8 cellular contexts compared by ENCODE assay signal in the genomic region with DNA sequence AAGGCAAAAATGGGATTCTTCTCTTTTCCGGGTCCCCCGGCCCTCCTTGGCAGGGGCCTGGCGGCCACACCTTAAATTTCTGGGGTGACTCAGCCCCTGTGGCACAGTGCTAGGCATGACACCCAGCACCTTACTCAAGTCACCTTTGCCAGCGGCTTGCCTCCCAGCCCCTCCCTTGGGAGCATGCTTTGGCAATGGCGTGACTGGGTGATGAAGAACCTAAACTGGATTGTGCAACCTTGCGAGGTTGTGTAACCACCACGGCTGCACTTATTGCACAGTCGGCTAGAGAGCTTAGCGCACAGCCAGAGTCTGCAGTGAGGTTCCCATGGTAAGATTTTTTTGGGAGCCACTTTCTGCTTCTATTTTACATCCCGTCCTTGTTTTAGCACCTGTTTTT. TPM values are rescaled to one million over a fixed set of nuclear protein-coding genes. Genes with fewer than 3 reads are reported as not detected.
DNase-seq lines count a peak whose midpoint lies in the region; ATAC-seq and TF ChIP-seq lines count a peak whose summit lies in the region.

No MANE protein-coding gene starts in this region.

- no peaks in the 10 kb centered on the region for H3K9me3 Mint-ChIP-seq in activated naive CD4-positive, alpha-beta T cell treated with anti-CD3 and anti-CD28 coated beads for 36 hours

- POLR2A ChIA-PET in SK-N-SH (lab: Yijun Ruan, JAX): interaction anchor here (0.6 to 0.9 kb wide), 3 partner anchors 10 to 54 kb away, joined by 3 read pairs; no protein-coding TSS in a partner anchor

- no peak overlapping the region for H3K9ac ChIP-seq in SK-N-SH

- no peaks in the 10 kb centered on the region for H3K9me2 ChIP-seq in SK-N-SH

- no peak for TF ChIP-seq RAD21 in SK-N-SH (IDR thresholded peaks at IDR 0.05; ENCODE audit: low read length)

- no peak overlapping the region for H3K4me2 ChIP-seq in SK-N-SH

- intact Hi-C loops in activated naive CD4-positive, alpha-beta T cell treated with anti-CD3 and anti-CD28 coated beads for 36 hours (cut with micrococcal nuclease): no loop called here

- no peaks in the 10 kb centered on the region for H3K4me1 Mint-ChIP-seq in activated naive CD4-positive, alpha-beta T cell treated with anti-CD3 and anti-CD28 coated beads for 36 hours (ENCODE audit: low read depth)
- H3K4me1 Mint-ChIP-seq in T-helper 17 cell: no peaks in the 10 kb centered on the region

- no peak overlapping the region for H3K27ac ChIP-seq in SK-N-SH (ENCODE audit: low read depth in 2 of 2, low read length in 1 of 2)
- no peak overlapping the region for H3K27ac ChIP-seq in lung (ENCODE audit: low read depth in 1 of 2, low read length in 1 of 2)

- no peak for DNase-seq in SK-N-SH
- DNase-seq in cardiac fibroblast (ENCODE audit: low read depth in 2 of 2): peak; percentile 79 to 92
- DNase-seq in lung (ENCODE audit: low spot score): peak; percentile 87
- no peak for DNase-seq in NCI-H1694 treated with DMSO at 0.1 percent for 48 hours (lab: John Stamatoyannopoulos, UW)
- no peak for DNase-seq in activated CD8-positive, alpha-beta memory T cell treated with anti-CD3 and anti-CD28 coated beads, Interleukin-2, amount 50 U/mL, for 4 hours
- no peak for DNase-seq in activated naive CD4-positive, alpha-beta T cell treated with anti-CD3 and anti-CD28 coated beads for 36 hours
- DNase-seq in T-helper 17 cell: no peak

- H3K4me1 ChIP-seq in SK-N-SH (ENCODE audit: control insufficient read depth in 1 of 2, insufficient read depth in 2 of 2, low read depth in 1 of 2, low read length in 1 of 2) (peaks cover 0 to 8% of the 10 kb centered on the region in 2 experiments; a peak in 2 of 4 replicates), lung (ENCODE audit: control insufficient read depth in 2 of 2, insufficient read depth in 2 of 2, low read length in 2 of 2) (peaks cover 0 to 2% of the 10 kb centered on the region in 2 donors)

- H3K36me3 ChIP-seq in SK-N-SH (replicated peaks in 1 of 2; ENCODE audit: control insufficient read depth in 1 of 2, insufficient read depth in 2 of 2, low read length in 1 of 2): no peaks in the 10 kb centered on the region
- H3K36me3 ChIP-seq in lung (ENCODE audit: control insufficient read depth in 2 of 2, insufficient read depth in 2 of 2, low read length in 2 of 2): no peaks in the 10 kb centered on the region

- H3K9me3 ChIP-seq in SK-N-SH (no peaks in the 10 kb centered on the region), lung (ENCODE audit: control insufficient read depth in 2 of 2, insufficient read depth in 1 of 2, low read length in 1 of 2) (peaks cover 0 to 4% of the 10 kb centered on the region in 2 donors), T-helper 17 cell (ENCODE audit: control insufficient read depth, low read length, poor library complexity, severe bottlenecking) (no peaks in the 10 kb centered on the region)

- no peak overlapping the region for H3K4me3 Mint-ChIP-seq in activated naive CD4-positive, alpha-beta T cell treated with anti-CD3 and anti-CD28 coated beads for 36 hours
- no peak overlapping the region for H3K4me3 Mint-ChIP-seq in T-helper 17 cell

- H3K27me3 Mint-ChIP-seq in activated naive CD4-positive, alpha-beta T cell treated with anti-CD3 and anti-CD28 coated beads for 36 hours (ENCODE audit: low read depth): peaks cover 16% of the 10 kb centered on the region
- H3K27me3 Mint-ChIP-seq in T-helper 17 cell: peaks cover 27% of the 10 kb centered on the region

- ATAC-seq in SK-N-SH treated with all-trans-retinoic acid at 6 μM for 48 hours (peak; percentile 25; the same call in 2 of the 3 replicates), lung (ENCODE audit: insufficient read depth, low FRiP score) (peak; percentile 76), T-helper 17 cell (no peak)

- H3F3A ChIP-seq in SK-N-SH (replicated peaks; ENCODE audit: insufficient read depth): no peaks in the 10 kb centered on the region

- H3K4me3 ChIP-seq in SK-N-SH (ENCODE audit: low read depth in 2 of 2, low read length in 1 of 2): no peak overlapping the region
- H3K4me3 ChIP-seq in cardiac fibroblast (replicated peaks in 1 of 2; ENCODE audit: low read depth in 2 of 2, low read length in 2 of 2): no peak overlapping the region
- no peak overlapping the region for H3K4me3 ChIP-seq in lung

- no peaks in the 10 kb centered on the region for H4K20me1 ChIP-seq in SK-N-SH (ENCODE audit: insufficient read depth)

- WGBS in SK-N-SH (ENCODE audit: low lambda C conversion rate): 81% methylated on average over 10 of the region's 10 CpGs
- WGBS in lung, 2 donors: 22 to 39% methylated on average over 10 of the region's 10 CpGs

- no peaks in the 10 kb centered on the region for H3K36me3 Mint-ChIP-seq in activated naive CD4-positive, alpha-beta T cell treated with anti-CD3 and anti-CD28 coated beads for 36 hours (ENCODE audit: low read depth)
- H3K36me3 Mint-ChIP-seq in T-helper 17 cell (ENCODE audit: low read depth): no peaks in the 10 kb centered on the region

- no peak overlapping the region for H3K27ac Mint-ChIP-seq in activated naive CD4-positive, alpha-beta T cell treated with anti-CD3 and anti-CD28 coated beads for 36 hours
- no peak overlapping the region for H3K27ac Mint-ChIP-seq in T-helper 17 cell

- CTCF ChIA-PET in SK-N-SH (lab: Yijun Ruan, JAX): interaction anchor here (1.1 to 2.5 kb wide), 5 partner anchors 42 to 204 kb away, joined by 3 to 9 read pairs (median 4); no protein-coding TSS in a partner anchor
- CTCF ChIA-PET in activated naive CD4-positive, alpha-beta T cell treated with anti-CD3 and anti-CD28 coated beads for 36 hours (lab: Charles Lee): no interaction called here

- TF ChIP-seq CTCF in SK-N-SH (IDR thresholded peaks at IDR 0.05) (no peak), cardiac fibroblast (IDR thresholded peaks at IDR 0.05; ENCODE audit: low read depth, low read length) (no peak), lung (IDR thresholded peaks at IDR 0.05; ENCODE audit: control extremely low read depth, extremely low read depth) (no peak)

- no peaks in the 10 kb centered on the region for H3K27me3 ChIP-seq in SK-N-SH (ENCODE audit: insufficient read depth)
- no peaks in the 10 kb centered on the region for H3K27me3 ChIP-seq in lung (ENCODE audit: control insufficient read depth, insufficient read depth)

- no peak overlapping the region for H2AFZ ChIP-seq in SK-N-SH (ENCODE audit: low read depth)

- no peak for TF ChIP-seq EP300 in SK-N-SH (IDR thresholded peaks at IDR 0.05; ENCODE audit: borderline replicate concordance in 1 of 2, low read depth in 1 of 2, low read length in 1 of 2)

- no peaks in the 10 kb centered on the region for H3K79me2 ChIP-seq in SK-N-SH (ENCODE audit: insufficient read depth)

TF ChIP-seq in SK-N-SH treated with all-trans-retinoic acid at 6 μM for 48 hours, 23 proteins besides CTCF, POLR2A, EP300 and RAD21:
- no peak for TF ChIP-seq TOX (CRISPR knock-in tag; IDR thresholded peaks at IDR 0.05; ENCODE audit: borderline replicate concordance)
- TF ChIP-seq ZNF565 (CRISPR knock-in tag; conservative IDR thresholded peaks at IDR 0.05; ENCODE audit: low read depth): no peak
- no peak for TF ChIP-seq OSR1 (CRISPR knock-in tag; IDR thresholded peaks at IDR 0.05)
- no peak for TF ChIP-seq ESRRG (CRISPR knock-in tag; IDR thresholded peaks at IDR 0.05)
- TF ChIP-seq ARNTL (CRISPR knock-in tag; IDR thresholded peaks at IDR 0.05; ENCODE audit: borderline replicate concordance, low read depth): no peak

TF ChIP-seq in SK-N-SH, 30 proteins besides CTCF, POLR2A, EP300 and RAD21:
- TF ChIP-seq SMC3 (IDR thresholded peaks at IDR 0.05; ENCODE audit: low read depth, low read length): no peak

RNA-seq across cellular contexts. Expression of gene LDLRAD3, which starts 16.1 kb away (rescaled TPM):
- polyA plus RNA-seq in SK-N-SH (2012; rRNA removed) (10.6 and 11.0 TPM in 2 replicates), lung (10 to 100 TPM in 1 of 2 donors, 1 to 10 TPM in 1; 2.2 to 14.3 TPM)
- polyA plus RNA-seq in SK-N-SH (2012; cell fraction: cytosol; rRNA removed): 9.4 and 10.9 TPM in 2 replicates
- 6.1 and 10.9 TPM in 2 replicates for polyA plus RNA-seq in SK-N-SH (2012; cell fraction: nucleus; rRNA removed)
- total RNA-seq in lung (10 to 100 TPM in 1 of 2 donors, 1 to 10 TPM in 1; 9.7 to 10.1 TPM), T-helper 17 cell (1 to 10 TPM in 1 of 2 donors, under 1 TPM in 1; 0.42 to 1.4 TPM)
- under 1 TPM; 0.17 to 0.22 TPM for total RNA-seq in activated naive CD4-positive, alpha-beta T cell treated with anti-CD3 and anti-CD28 coated beads for 36 hours

Comparison
In these comparisons a context has a peak if more than half of its experiments do, and no peak if none do; other contexts are left out.
1. DNase-seq: peak in cardiac fibroblast (2 of 2) and lung (single experiment); none in SK-N-SH (single experiment), NCI-H1694 treated with DMSO at 0.1 percent for 48 hours (single experiment), activated CD8-positive, alpha-beta memory T cell treated with anti-CD3 and anti-CD28 coated beads, Interleukin-2, amount 50 U/mL, for 4 hours (single experiment), activated naive CD4-positive, alpha-beta T cell treated with anti-CD3 and anti-CD28 coated beads for 36 hours (single experiment) and T-helper 17 cell (0 of 3).
2. RNA of gene LDLRAD3, which starts 16.1 kb away (total RNA-seq): 9.7 to 10.1 TPM in lung; 0.42 to 1.4 TPM in T-helper 17 cell and 0.17 to 0.22 TPM in activated naive CD4-positive, alpha-beta T cell treated with anti-CD3 and anti-CD28 coated beads for 36 hours; every median in the first group is over 4 times any median in the second.